Comparison of ENCODE assay signal across 23 cellular contexts in the genomic region with DNA sequence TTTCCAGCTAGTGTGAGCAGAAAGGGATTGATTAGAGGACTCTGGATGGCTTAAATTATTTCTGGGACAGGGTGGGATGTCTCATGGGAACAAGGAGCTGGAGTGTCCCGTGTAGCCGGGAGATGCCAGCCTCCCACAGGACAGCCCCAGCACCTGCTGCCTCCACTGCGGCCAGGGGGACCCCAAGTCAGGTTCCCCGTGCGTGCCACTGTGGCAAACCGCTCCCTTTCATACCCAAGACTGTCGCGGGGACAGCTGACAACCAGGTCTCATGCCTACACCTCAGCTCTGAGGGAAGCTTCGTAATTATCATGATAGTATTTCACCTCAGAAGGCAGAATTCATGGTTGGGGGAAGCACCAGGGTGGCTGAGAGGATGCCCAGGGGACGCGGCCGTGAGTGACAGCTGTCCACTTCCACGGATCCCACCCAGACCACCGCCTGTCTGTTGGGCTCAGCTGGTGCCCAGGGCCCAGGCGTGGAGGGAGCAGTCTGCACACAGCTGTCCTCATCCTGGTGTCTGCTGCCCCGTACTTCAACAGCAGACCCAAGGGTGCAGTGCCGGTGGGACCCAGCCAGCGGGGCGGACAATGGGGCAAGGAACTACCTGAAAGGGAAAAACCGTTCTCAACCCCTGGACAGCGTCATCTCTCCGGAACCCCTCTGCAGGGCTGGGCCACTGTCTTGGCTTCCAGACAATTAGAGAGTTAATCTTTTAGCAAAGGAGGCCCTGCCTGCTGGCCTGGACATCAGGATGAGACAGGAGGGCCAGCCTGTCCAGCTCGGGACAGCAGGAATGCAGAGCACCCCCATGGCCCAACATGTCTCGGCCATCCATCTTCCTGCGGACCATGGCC.
DNase-seq lines count a peak whose midpoint lies in the region; ATAC-seq, FAIRE-seq and TF ChIP-seq lines count a peak whose summit lies in the region.
"Had no signal": no experiment of that assay in that cellular context is flagged by ENCODE, and none has a peak within 500 bp of the region (broad histone marks: within the 10 kb centered on the region; RNA-seq: fewer than 3 reads in every experiment).

No MANE protein-coding gene starts in this region.

- peak; percentile 13 for ATAC-seq in HCT116
- ATAC-seq: GM12878, SK-N-SH treated with all-trans-retinoic acid at 6 μM for 48 hours had no signal

- peak overlapping the region; percentile 56 for H3K4me2 ChIP-seq in HCT116 (ENCODE audit: low read length)
- H3K4me2 ChIP-seq: BLaER1 had no signal

- H3K9ac ChIP-seq in HCT116 (ENCODE audit: low read length) (no peak overlapping the region), kidney (ENCODE audit: low read length in 2 of 2) (no peak overlapping the region)
- H3K9ac ChIP-seq: BLaER1 had no signal

- no TSS peak for BruUV-seq in HCT116 (replicated peaks; lab: Mats Ljungman, UMichigan)

- no peak for TF ChIP-seq CTCF in BE2C (IDR thresholded peaks at IDR 0.05; ENCODE audit: low read depth, low read length)
- TF ChIP-seq CTCF in HCT116 (IDR thresholded peaks at IDR 0.05 in 2 of 3, conservative IDR thresholded peaks at IDR 0.05 in 1 of 3; ENCODE audit: borderline replicate concordance in 1 of 3, insufficient read depth in 1 of 3, low read depth in 2 of 3, low read length in 2 of 3) = no peak
- no peak for TF ChIP-seq CTCF in kidney (IDR thresholded peaks at IDR 0.05; ENCODE audit: borderline replicate concordance, extremely low read depth, insufficient read depth)
- no peak for TF ChIP-seq CTCF in GM20000 (IDR thresholded peaks at IDR 0.05; ENCODE audit: extremely low read depth, missing control alignments)

- DNase-seq in BE2C (peak; percentile 10), HCT116 (ENCODE audit: low read depth, low spot score) (no peak), kidney (peak; percentile 53), retina (peak; percentile 25), GM20000 (ENCODE audit: low spot score) (no peak)
- no peak for DNase-seq in activated CD4-positive, alpha-beta memory T cell treated with anti-CD3 and anti-CD28 coated beads for 36 hours
- no peak for DNase-seq in CD4-positive, alpha-beta memory T cell
- DNase-seq: Caco-2; CD4-positive, alpha-beta T cell; DMS 273 treated with DMSO at 0.1 percent for 48 hours; DMS79 treated with DMSO at 0.1 percent for 48 hours; GOT3; NCI-H1417; NCI-H1694 treated with DMSO at 0.1 percent for 48 hours; NCI-H2081 treated with DMSO at 0.1 percent for 48 hours; NCI-H2171 treated with DMSO at 0.1 percent for 48 hours; NCI-H446; NCI-H526 had no signal

- peaks cover 3% of the 10 kb centered on the region for H3K4me1 ChIP-seq in BE2C
- peaks cover 9 to 24% of the 10 kb centered on the region in 2 experiments; a peak in 3 of 4 replicates for H3K4me1 ChIP-seq in HCT116 (ENCODE audit: control insufficient read depth in 1 of 2, insufficient read depth in 2 of 2, low read length in 2 of 2)
- H3K4me1 ChIP-seq in kidney (ENCODE audit: control insufficient read depth in 1 of 2, insufficient read depth in 1 of 2, low read depth in 1 of 2, low read length in 2 of 2) = no peaks in the 10 kb centered on the region
- no peaks in the 10 kb centered on the region for H3K4me1 ChIP-seq in CD4-positive, alpha-beta memory T cell (ENCODE audit: insufficient read depth, low read length)
- H3K4me1 ChIP-seq: Caco-2 had no signal

- no peaks in the 10 kb centered on the region for H3K9me3 Mint-ChIP-seq in activated CD4-positive, alpha-beta memory T cell treated with anti-CD3 and anti-CD28 coated beads for 36 hours
- H3K9me3 Mint-ChIP-seq in CD4-positive, alpha-beta memory T cell = peaks cover 0 to 2% (median 0%) of the 10 kb centered on the region in 8 donors
- H3K9me3 Mint-ChIP-seq: CD4-positive, alpha-beta T cell had no signal

- H3K9me3 ChIP-seq in BE2C = no peaks in the 10 kb centered on the region
- H3K9me3 ChIP-seq in HCT116 (ENCODE audit: control insufficient read depth in 1 of 2, insufficient read depth in 1 of 2, low read depth in 1 of 2, low read length in 2 of 2) = no peaks in the 10 kb centered on the region
- H3K9me3 ChIP-seq in kidney (ENCODE audit: control insufficient read depth in 1 of 2, low read length in 2 of 2) = no peaks in the 10 kb centered on the region
- no peaks in the 10 kb centered on the region for H3K9me3 ChIP-seq in CD4-positive, alpha-beta memory T cell (ENCODE audit: control insufficient read depth in 1 of 2, low read length in 2 of 2)
- H3K9me3 ChIP-seq: BLaER1, Caco-2, MG63 had no signal

- TF ChIP-seq POLR2A in HCT116 (IDR thresholded peaks at IDR 0.05; ENCODE audit: borderline replicate concordance, extremely low read depth, insufficient read depth, insufficient read length) = no peak

- TF ChIP-seq RAD21 in HCT116 (IDR thresholded peaks at IDR 0.05; ENCODE audit: low read depth) = no peak

- H3K4me3 ChIP-seq in BE2C (ENCODE audit: low read depth, low read length) (no peak overlapping the region), HCT116 (replicated peaks in 1 of 2; ENCODE audit: low read depth in 1 of 2, low read length in 2 of 2) (no peak overlapping the region), kidney (ENCODE audit: low read length in 2 of 2) (no peak overlapping the region)
- no peak overlapping the region for H3K4me3 ChIP-seq in CD4-positive, alpha-beta memory T cell (ENCODE audit: low read length in 2 of 2)
- H3K4me3 ChIP-seq: BLaER1, GM12878, K562, MG63 had no signal

- no peak for FAIRE-seq in kidney (lab: Jason Lieb, UNC)
- FAIRE-seq: GM12878, K562 had no signal

- H3K36me3 ChIP-seq in BE2C (no peaks in the 10 kb centered on the region), HCT116 (ENCODE audit: control insufficient read depth in 1 of 2, insufficient read depth in 2 of 2, low read length in 2 of 2) (no peaks in the 10 kb centered on the region), kidney (ENCODE audit: control insufficient read depth in 1 of 2, insufficient read depth in 2 of 2, low read length in 2 of 2) (no peaks in the 10 kb centered on the region)
- H3K36me3 ChIP-seq in CD4-positive, alpha-beta memory T cell (ENCODE audit: insufficient read depth, low read length) = no peaks in the 10 kb centered on the region
- H3K36me3 ChIP-seq: BLaER1, MG63 had no signal

- no peak overlapping the region for H3K4me3 Mint-ChIP-seq in activated CD4-positive, alpha-beta memory T cell treated with anti-CD3 and anti-CD28 coated beads for 36 hours
- H3K4me3 Mint-ChIP-seq in CD4-positive, alpha-beta memory T cell = no peak overlapping the region
- H3K4me3 Mint-ChIP-seq: CD4-positive, alpha-beta T cell had no signal

- peaks cover 6% of the 10 kb centered on the region for H3K27me3 Mint-ChIP-seq in activated CD4-positive, alpha-beta memory T cell treated with anti-CD3 and anti-CD28 coated beads for 36 hours
- H3K27me3 Mint-ChIP-seq in CD4-positive, alpha-beta memory T cell = peaks cover 0 to 7% of the 10 kb centered on the region in 2 donors
- H3K27me3 Mint-ChIP-seq: CD4-positive, alpha-beta T cell had no signal

- H2AFZ ChIP-seq in HCT116 (ENCODE audit: low read depth, low read length, poor library complexity, severe bottlenecking) = peak overlapping the region; percentile 3

- no peaks in the 10 kb centered on the region for H3K79me2 ChIP-seq in HCT116 (ENCODE audit: insufficient read depth, low read length)

- H3K27me3 ChIP-seq in BE2C (no peaks in the 10 kb centered on the region), HCT116 (ENCODE audit: insufficient read depth, low read length) (no peaks in the 10 kb centered on the region)
- H3K27me3 ChIP-seq in CD4-positive, alpha-beta memory T cell (ENCODE audit: insufficient read depth, low read length) = no peaks in the 10 kb centered on the region
- H3K27me3 ChIP-seq: BLaER1, MG63 had no signal

- H3K4me1 Mint-ChIP-seq in activated CD4-positive, alpha-beta memory T cell treated with anti-CD3 and anti-CD28 coated beads for 36 hours (ENCODE audit: low read depth) = no peaks in the 10 kb centered on the region
- peaks cover 0 to 2% (median 0%) of the 10 kb centered on the region in 4 donors for H3K4me1 Mint-ChIP-seq in CD4-positive, alpha-beta memory T cell

- H3K27ac ChIP-seq in HCT116 (ENCODE audit: low read depth, low read length) (no peak overlapping the region; the same call in 1 of the 2 replicates), kidney (ENCODE audit: low read depth in 2 of 2, low read length in 2 of 2) (no peak overlapping the region)
- no peak overlapping the region for H3K27ac ChIP-seq in CD4-positive, alpha-beta memory T cell (ENCODE audit: low read depth, low read length)
- H3K27ac ChIP-seq: BLaER1 had no signal

- no peaks in the 10 kb centered on the region for H3K9me2 ChIP-seq in HCT116 (ENCODE audit: insufficient read depth)

- CTCF ChIA-PET in HCT116 (lab: Charles Lee) = no interaction called here
- CTCF ChIA-PET in activated CD4-positive, alpha-beta memory T cell treated with anti-CD3 and anti-CD28 coated beads for 36 hours (lab: Charles Lee) = no interaction called here
- CTCF ChIA-PET in CD4-positive, alpha-beta memory T cell (lab: Charles Lee; ENCODE audit: partially characterized antibody) = no interaction called here

- H3K36me3 Mint-ChIP-seq in activated CD4-positive, alpha-beta memory T cell treated with anti-CD3 and anti-CD28 coated beads for 36 hours = no peaks in the 10 kb centered on the region
- no peaks in the 10 kb centered on the region for H3K36me3 Mint-ChIP-seq in CD4-positive, alpha-beta memory T cell

- H3K27ac Mint-ChIP-seq in activated CD4-positive, alpha-beta memory T cell treated with anti-CD3 and anti-CD28 coated beads for 36 hours = no peak overlapping the region
- no peak overlapping the region for H3K27ac Mint-ChIP-seq in CD4-positive, alpha-beta memory T cell
- H3K27ac Mint-ChIP-seq: CD4-positive, alpha-beta T cell had no signal

- POLR2A ChIA-PET in HCT116 (lab: Charles Lee) = no interaction called here
- POLR2A ChIA-PET in activated CD4-positive, alpha-beta memory T cell treated with anti-CD3 and anti-CD28 coated beads for 36 hours (lab: Charles Lee) = no interaction called here
- POLR2A ChIA-PET in CD4-positive, alpha-beta memory T cell (lab: Charles Lee; ENCODE audit: partially characterized antibody) = no interaction called here

- RAD21 ChIA-PET in HCT116 (lab: Charles Lee; ENCODE audit: low non-redundant PET in 1 of 2, low total read pairs in 2 of 2, uncharacterized antibody in 2 of 2, unreplicated experiment in 2 of 2) = no interaction called here

- intact Hi-C loops in HCT116 (cut with micrococcal nuclease) = loop anchor here (10.0 kb wide), 1 partner anchor 170 kb away; a partner anchor contains a TSS
- intact Hi-C loops in kidney (cut with DNase I) = no loop called here
- intact Hi-C loops in activated CD4-positive, alpha-beta memory T cell treated with anti-CD3 and anti-CD28 coated beads for 36 hours (cut with micrococcal nuclease) = no loop called here
- intact Hi-C loops in CD4-positive, alpha-beta memory T cell (cut with micrococcal nuclease) = no loop called here

- H4K20me1 ChIP-seq in HCT116 (ENCODE audit: insufficient read depth) = no peaks in the 10 kb centered on the region
- H4K20me1 ChIP-seq: BLaER1 had no signal

TF ChIP-seq in HCT116, 20 proteins besides CTCF, POLR2A, EP300 and RAD21 (continues in another document):
- no peak for TF ChIP-seq POLR2AphosphoS5 (IDR thresholded peaks at IDR 0.05; ENCODE audit: low read depth, low read length)

Comparison
In these comparisons a context has a peak if more than half of its experiments do, and no peak if none do; other contexts are left out.
1. DNase-seq: peak in BE2C (single experiment), kidney (single experiment) and retina (single experiment); none in HCT116 (single experiment), activated CD4-positive, alpha-beta memory T cell treated with anti-CD3 and anti-CD28 coated beads for 36 hours (single experiment), CD4-positive, alpha-beta memory T cell (0 of 5) and GM20000 (single experiment).